ENCODE assay signal across 8 cellular contexts in genomic region chr5:67003906-67004729, GRCh38.
DNase-seq lines count a peak whose midpoint lies in the region; ATAC-seq, FAIRE-seq and TF ChIP-seq lines count a peak whose summit lies in the region.

No MANE protein-coding gene starts in this region.

- H3K36me3 ChIP-seq in HUES48 (ENCODE audit: control insufficient read depth, insufficient read depth, low read length) (no peaks in the 10 kb centered on the region), OCI-LY7 (ENCODE audit: insufficient read depth, low read length) (no peaks in the 10 kb centered on the region), mucosa of descending colon (ENCODE audit: low read depth) (no peaks in the 10 kb centered on the region)

- intact Hi-C loops in OCI-LY7 (cut with micrococcal nuclease; ENCODE audit: unreplicated experiment) (loop anchor here (2.0 to 10.0 kb wide), 2 partner anchors 205 to 1211 kb away; partner anchors contain the start of gene PIK3R1), mucosa of descending colon (cut with DNase I, micrococcal nuclease) (loop anchor here in 1 of 2 donors (10.0 kb wide), 1 partner anchor 91 kb away; no protein-coding TSS in a partner anchor)

- FAIRE-seq in A549 (lab: Jason Lieb, UNC), result no peak

- no peaks in the 10 kb centered on the region for H3K9me3 ChIP-seq in A549
- no peaks in the 10 kb centered on the region for H3K9me3 ChIP-seq in HUES48 (ENCODE audit: control insufficient read depth, insufficient read depth, low read length)
- H3K9me3 ChIP-seq in OCI-LY7 (ENCODE audit: low read length), result no peaks in the 10 kb centered on the region
- H3K9me3 ChIP-seq in mucosa of descending colon, result no peaks in the 10 kb centered on the region

- H3K4me3 ChIP-seq in A549 (peak overlapping the region; percentile 50), HUES48 (ENCODE audit: low read depth, low read length) (peak overlapping the region; percentile 93), OCI-LY7 (ENCODE audit: low read depth, low read length, poor library complexity, severe bottlenecking) (peak overlapping the region; percentile 72), mucosa of descending colon (peak overlapping the region; percentile 47)

- DNase-seq in A549 (ENCODE audit: low read depth in 1 of 2, low spot score in 1 of 2) (peak; percentile 71 to 83), OCI-LY7 (ENCODE audit: low spot score) (peak; percentile 92), erythroblast (lab: John Stamatoyannopoulos, UW) (peak; percentile 93 to 95), mucosa of descending colon (peak; percentile 92 to 93 (median 93))
- peak; percentile 91 for DNase-seq in activated T-cell treated with anti-CD3 and anti-CD28 coated beads, Interleukin-2, amount 50 U/mL, for 1 hour
- DNase-seq in stimulated activated CD8-positive, alpha-beta memory T cell treated with anti-CD3 and anti-CD28 coated beads, Interleukin-15, amount 100 ng/mL, for 48 hours (ENCODE audit: low read depth in 2 of 2), result peak; percentile 78 to 85

- no peak for TF ChIP-seq EP300 in A549 (IDR thresholded peaks at IDR 0.05)

- H2AFZ ChIP-seq in OCI-LY7 (ENCODE audit: low read length), result peak overlapping the region; percentile 89

- peaks cover 7% of the 10 kb centered on the region; the same call in 1 of the 2 replicates for H3K27me3 ChIP-seq in HUES48 (ENCODE audit: control insufficient read depth, insufficient read depth, low read length)

- no peaks in the 10 kb centered on the region for H4K20me1 ChIP-seq in OCI-LY7 (ENCODE audit: insufficient read depth, low read length)

- BruUV-seq in OCI-LY7 (replicated peaks; lab: Mats Ljungman, UMichigan), result no TSS peak

- TF ChIP-seq POLR2A in A549 (IDR thresholded peaks at IDR 0.05; ENCODE audit: low read length) (peak; percentile 42), erythroblast (IDR thresholded peaks at IDR 0.05; ENCODE audit: low read length) (peak; percentile 83)

- H3K4me2 ChIP-seq in A549 (peak overlapping the region; percentile 82), OCI-LY7 (ENCODE audit: low read length) (peak overlapping the region; percentile 90)

- no peaks in the 10 kb centered on the region for H3K9me2 ChIP-seq in OCI-LY7 (ENCODE audit: insufficient read depth, low read length)

- under 1% methylated on average over 27 of the region's 54 CpGs for WGBS in A549 (ENCODE audit: missing lambda C conversion rate)

- peak overlapping the region; percentile 68 for H3K9ac ChIP-seq in HUES48 (ENCODE audit: low read depth, low read length)

- CTCF ChIA-PET in A549 (lab: Yijun Ruan, JAX) (interaction anchor here (1.0 to 4.7 kb wide), 3 partner anchors 10 to 196 kb away, joined by 3 to 34 read pairs (median 3); no protein-coding TSS in a partner anchor), OCI-LY7 (lab: Charles Lee; ENCODE audit: unreplicated experiment) (interaction anchor here (0.8 kb wide), 1 partner anchor 17 kb away, joined by 3 read pairs; no protein-coding TSS in a partner anchor)

- peak overlapping the region; percentile 74 to 88 for H3K27ac ChIP-seq in A549
- peak overlapping the region; percentile 89 for H3K27ac ChIP-seq in HUES48 (ENCODE audit: low read depth, low read length)
- H3K27ac ChIP-seq in OCI-LY7 (ENCODE audit: low read depth, low read length, poor library complexity, severe bottlenecking), result peak overlapping the region; percentile 41

- POLR2A ChIA-PET in A549 (lab: Yijun Ruan, JAX), result interaction anchor here (0.7 to 1.3 kb wide), 3 partner anchors 9 to 45 kb away, joined by 3 to 7 read pairs (median 3); no protein-coding TSS in a partner anchor
- POLR2A ChIA-PET in OCI-LY7 (lab: Charles Lee), result interaction anchor here (0.7 to 2.0 kb wide), 5 partner anchors 10 to 74 kb away, joined by 3 to 5 read pairs (median 4); no protein-coding TSS in a partner anchor

- peak in 1 of 2 experiments; percentile 31; a peak in 2 of 5 replicates for TF ChIP-seq RAD21 in A549 (conservative IDR thresholded peaks at IDR 0.05 in 1 of 2, IDR thresholded peaks at IDR 0.05 in 1 of 2)

- ATAC-seq in A549 (peak; percentile 87 to 93), GM19035 (IDR thresholded peaks at IDR 0.05; ENCODE audit: unreplicated experiment) (peak; percentile 65), mucosa of descending colon (peak; percentile 93)

- H3K4me1 ChIP-seq in A549 (peaks cover 12% of the 10 kb centered on the region), HUES48 (ENCODE audit: control insufficient read depth, insufficient read depth, low read length) (peaks cover 18% of the 10 kb centered on the region), OCI-LY7 (ENCODE audit: insufficient read depth, low read length, poor library complexity, severe bottlenecking) (peaks cover 20% of the 10 kb centered on the region), mucosa of descending colon (ENCODE audit: low read depth) (peaks cover 12% of the 10 kb centered on the region)

- TF ChIP-seq CTCF in A549 (IDR thresholded peaks at IDR 0.05), result no peak
- no peak for TF ChIP-seq CTCF in OCI-LY7 (conservative IDR thresholded peaks at IDR 0.05; ENCODE audit: low read length)
- no peak for TF ChIP-seq CTCF in mucosa of descending colon (IDR thresholded peaks at IDR 0.05)

- H3K79me2 ChIP-seq in OCI-LY7 (ENCODE audit: insufficient read depth, low read depth, low read length), result no peaks in the 10 kb centered on the region

TF ChIP-seq in A549, 52 proteins besides CTCF, POLR2A, EP300 and RAD21 (continues in another document):
- no peak for TF ChIP-seq USF2 (IDR thresholded peaks at IDR 0.05)
- TF ChIP-seq NPAS2 (CRISPR knock-in tag; IDR thresholded peaks at IDR 0.05; ENCODE audit: borderline replicate concordance), result no peak
- no peak; the same call in 2 of the 3 replicates for TF ChIP-seq SMC3 (IDR thresholded peaks at IDR 0.05)
- TF ChIP-seq EHMT2 (IDR thresholded peaks at IDR 0.05; ENCODE audit: low read depth), result no peak
- peak; percentile 44 for TF ChIP-seq PHF8 (IDR thresholded peaks at IDR 0.05; ENCODE audit: borderline replicate concordance, low read depth)
- peak; percentile 19; the same call in 1 of the 2 replicates for TF ChIP-seq ZC3H11A (IDR thresholded peaks at IDR 0.05)
- no peak; the same call in 1 of the 2 replicates for TF ChIP-seq MYC (IDR thresholded peaks at IDR 0.05; ENCODE audit: borderline replicate concordance, low read length)
- TF ChIP-seq HOXB13 (CRISPR knock-in tag; IDR thresholded peaks at IDR 0.05; ENCODE audit: low read depth), result no peak
- TF ChIP-seq ZNF302 (CRISPR knock-in tag; IDR thresholded peaks at IDR 0.05), result no peak
- TF ChIP-seq SREBF2 (IDR thresholded peaks at IDR 0.05), result no peak
- TF ChIP-seq POLR2AphosphoS2 (conservative IDR thresholded peaks at IDR 0.05; ENCODE audit: low read length), result no peak
- no peak for TF ChIP-seq CHD2 (IDR thresholded peaks at IDR 0.05; ENCODE audit: low read length, partially characterized antibody)
- TF ChIP-seq NR3C1 (IDR thresholded peaks at IDR 0.05), result no peak
- TF ChIP-seq HOXA7 (CRISPR knock-in tag; IDR thresholded peaks at IDR 0.05), result no peak
- TF ChIP-seq HDAC2 (IDR thresholded peaks at IDR 0.05), result no peak
- TF ChIP-seq GATA3 (IDR thresholded peaks at IDR 0.05; ENCODE audit: borderline replicate concordance), result peak; percentile 39; the same call in 1 of the 2 replicates
- TF ChIP-seq BHLHE40 (IDR thresholded peaks at IDR 0.05; ENCODE audit: low read depth, low read length), result no peak
- no peak for TF ChIP-seq HMGXB4 (CRISPR knock-in tag; IDR thresholded peaks at IDR 0.05; ENCODE audit: borderline replicate concordance)
- TF ChIP-seq TFCP2L1 (CRISPR knock-in tag; IDR thresholded peaks at IDR 0.05), result no peak
- no peak for TF ChIP-seq HEYL (CRISPR knock-in tag; IDR thresholded peaks at IDR 0.05)
- TF ChIP-seq EHF (CRISPR knock-in tag; IDR thresholded peaks at IDR 0.05), result no peak
- no peak for TF ChIP-seq FOSB (CRISPR knock-in tag; IDR thresholded peaks at IDR 0.05)
- peak; percentile 42; the same call in 1 of the 2 replicates for TF ChIP-seq MAX (IDR thresholded peaks at IDR 0.05)

Comparison
In these comparisons a context has a peak if more than half of its experiments do, and no peak if none do; other contexts are left out.
1. Peak in every context shown above with its lines: DNase-seq, ATAC-seq, H3K4me3 ChIP-seq and H3K27ac ChIP-seq.